ENCODE assay signal across 1 cellular context in the genomic region with DNA sequence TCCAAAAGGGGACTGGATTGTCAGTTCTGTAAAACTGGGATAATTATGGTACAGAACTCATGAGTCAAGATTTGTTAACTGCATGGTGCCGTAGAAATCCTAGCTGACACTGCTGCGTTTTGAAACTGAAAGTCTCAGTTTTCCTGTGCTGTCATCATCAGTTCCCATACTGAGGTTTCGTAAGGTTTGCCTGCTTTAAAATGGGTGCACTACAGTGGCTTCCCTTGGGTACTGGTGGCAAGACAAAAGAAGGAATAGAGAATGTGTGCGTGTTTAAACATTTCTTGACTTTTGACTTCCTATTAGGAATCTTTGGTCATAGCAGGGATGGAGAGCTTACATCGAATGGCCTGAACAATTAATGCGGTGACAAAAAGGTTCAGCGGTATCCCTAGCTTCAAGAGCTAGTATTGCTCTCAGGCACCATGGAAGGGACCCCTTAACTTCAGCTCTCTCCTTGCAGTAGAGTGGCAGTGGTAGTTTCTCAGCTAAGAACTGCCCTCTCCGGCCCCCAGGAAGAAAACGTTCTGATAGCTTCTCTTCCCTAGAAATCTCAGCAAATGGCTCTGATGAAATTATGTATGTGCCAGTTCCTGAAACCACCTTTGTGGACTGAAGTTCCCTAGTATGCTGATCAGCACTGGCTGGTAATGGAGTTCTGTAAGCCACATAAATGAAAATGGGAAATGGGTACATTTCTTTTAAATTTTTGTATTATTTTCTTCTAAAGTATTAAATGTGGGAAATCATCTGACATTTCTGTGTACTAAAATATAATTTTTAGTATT.
TF ChIP-seq lines count a peak whose summit lies in the region.

No MANE protein-coding gene starts in this region.

TF ChIP-seq in IMR-90, 13 proteins besides CTCF, POLR2A, EP300 and RAD21:
- no peak for TF ChIP-seq RCOR1 (IDR thresholded peaks at IDR 0.05; ENCODE audit: insufficient replicate concordance, low read length)
- peak; percentile 30; the same call in 1 of the 2 replicates for TF ChIP-seq CEBPB (IDR thresholded peaks at IDR 0.05; ENCODE audit: low read depth, low read length)
